8 cellular contexts compared by ENCODE assay signal in the genomic region with DNA sequence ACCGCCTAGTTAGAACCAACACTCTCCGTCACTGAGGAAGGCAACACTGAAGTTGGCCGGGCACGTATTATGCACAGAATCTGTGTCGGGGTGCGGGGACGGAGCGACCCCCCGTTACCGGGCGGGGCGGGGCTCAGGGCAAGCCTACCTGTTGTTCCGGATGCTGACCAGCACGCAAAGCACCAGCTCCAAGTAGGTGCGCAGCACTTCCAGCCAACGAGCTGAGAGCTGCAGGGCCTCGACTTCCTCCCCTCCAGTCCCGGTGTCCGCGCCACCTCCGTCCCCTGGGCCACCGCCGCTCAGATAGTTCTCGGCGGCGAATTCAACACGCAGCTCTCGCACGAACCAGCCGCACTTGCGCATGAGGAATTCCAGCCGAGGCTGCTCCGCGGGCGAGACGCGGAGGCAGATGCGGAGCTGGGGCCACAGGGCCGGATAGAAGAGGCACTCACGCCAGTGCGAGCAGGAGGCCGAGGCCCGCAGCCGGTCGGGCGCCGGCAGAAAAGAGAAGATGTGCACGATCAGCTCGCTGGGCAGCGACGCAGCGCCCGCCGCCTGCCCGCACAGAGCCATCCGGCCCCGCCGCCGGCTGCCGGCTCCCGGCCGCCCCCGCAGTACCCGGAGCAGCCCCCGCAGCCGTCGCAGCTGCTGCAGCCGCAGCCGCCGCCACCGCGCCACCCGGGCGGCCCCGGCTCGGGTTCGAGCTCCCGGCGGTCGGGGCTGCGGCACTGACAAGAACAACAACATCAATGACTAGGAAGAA. TPM values are rescaled to one million over a fixed set of nuclear protein-coding genes. Genes with fewer than 3 reads are reported as not detected.
A peak's percentile ranks its signal among the peaks of the same experiment; 100 is the strongest.
DNase-seq lines count a peak whose midpoint lies in the region; ATAC-seq, FAIRE-seq and TF ChIP-seq lines count a peak whose summit lies in the region.

No MANE protein-coding gene starts in this region.

- TF ChIP-seq EP300 in GM12878 (IDR thresholded peaks at IDR 0.05; ENCODE audit: borderline replicate concordance in 1 of 2, control insufficient read depth in 1 of 2, low read depth in 2 of 2, low read length in 2 of 2) = no peak

- H3K36me3 Mint-ChIP-seq in CD4-positive, alpha-beta memory T cell = peaks cover 0 to 20% of the 10 kb centered on the region in 2 donors
- peaks cover 3% of the 10 kb centered on the region for H3K36me3 Mint-ChIP-seq in T-cell

- no peaks in the 10 kb centered on the region for H3K27me3 ChIP-seq in CD4-positive, alpha-beta memory T cell (ENCODE audit: insufficient read depth, low read length)
- H3K27me3 ChIP-seq in GM12878 (replicated peaks in 1 of 2; ENCODE audit: control insufficient read depth in 2 of 2, insufficient read depth in 2 of 2, low read length in 1 of 2) = no peaks in the 10 kb centered on the region
- no peaks in the 10 kb centered on the region for H3K27me3 ChIP-seq in spleen (replicated peaks in 1 of 7)

- H3K9me3 ChIP-seq in CD4-positive, alpha-beta memory T cell (ENCODE audit: control insufficient read depth in 1 of 2, low read length in 2 of 2) = no peaks in the 10 kb centered on the region
- H3K9me3 ChIP-seq in GM12878 (replicated peaks; ENCODE audit: control insufficient read depth, insufficient read depth, low read length) (no peaks in the 10 kb centered on the region), iPS-18c (ENCODE audit: control insufficient read depth, insufficient read depth, low read length) (no peaks in the 10 kb centered on the region), spleen (no peaks in the 10 kb centered on the region)

- H4K20me1 ChIP-seq in GM12878 (ENCODE audit: control insufficient read depth, insufficient read depth) = no peaks in the 10 kb centered on the region

- in situ Hi-C loops in GM12878 (cut with MboI) = no loop called here

- peaks cover 38 to 62% (median 44%) of the 10 kb centered on the region in 4 donors for H3K4me1 Mint-ChIP-seq in CD4-positive, alpha-beta memory T cell
- H3K4me1 Mint-ChIP-seq in T-cell = peaks cover 50 to 53% (median 51%) of the 10 kb centered on the region in 3 donors

- intact Hi-C loops in CD4-positive, alpha-beta memory T cell (cut with micrococcal nuclease) = loop anchor here (1.0 to 10.0 kb wide), 7 partner anchors 164 to 1357 kb away; partner anchors contain the start of genes GEMIN2, PNN, SEC23A and TRAPPC6B
- intact Hi-C loops in GM12878 (cut with micrococcal nuclease; ENCODE audit: unreplicated experiment) = loop anchor here (2.0 kb wide), 5 partner anchors 37 to 325 kb away; partner anchors contain the start of gene PNN
- intact Hi-C loops in spleen (cut with DNase I; ENCODE audit: low total_unique reads) = loop anchor here (5.0 to 10.0 kb wide), 2 partner anchors 254 to 327 kb away; partner anchors contain the start of genes PNN and SEC23A

- H3K27ac ChIP-seq in CD4-positive, alpha-beta memory T cell (ENCODE audit: low read depth, low read length) = peak overlapping the region; percentile 91
- peak overlapping the region; percentile 99 for H3K27ac ChIP-seq in GM12878 (ENCODE audit: control insufficient read depth, insufficient read depth)
- H3K27ac ChIP-seq in spleen = peak overlapping the region; percentile 97 to 100 (median 99)

- CTCF ChIA-PET in CD4-positive, alpha-beta memory T cell (lab: Charles Lee; ENCODE audit: partially characterized antibody) = interaction anchor here (1.0 to 1.3 kb wide), 5 partner anchors 48 to 329 kb away, joined by 3 to 4 read pairs (median 3); partner anchors contain the start of genes SEC23A and TRAPPC6B
- CTCF ChIA-PET in T-cell (lab: Charles Lee) (no interaction called here), GM12878 (lab: Yijun Ruan, JAX) (interaction anchor here (0.6 to 7.8 kb wide), 11 partner anchors 7 to 327 kb away, joined by 3 to 84 read pairs (median 8); no protein-coding TSS in a partner anchor)

- POLR2A ChIA-PET in CD4-positive, alpha-beta memory T cell (lab: Charles Lee; ENCODE audit: partially characterized antibody) = interaction anchor here (0.6 to 4.5 kb wide), 36 partner anchors 9 to 415 kb away, joined by 3 to 81 read pairs (median 5); partner anchors contain the start of genes GEMIN2, PNN, SEC23A and TRAPPC6B
- POLR2A ChIA-PET in T-cell (lab: Charles Lee) = interaction anchor here (0.5 to 2.0 kb wide), 13 partner anchors 10 to 1354 kb away, joined by 3 to 11 read pairs (median 4); partner anchors contain the start of genes TRAPPC6B (in 2 of the 2), GEMIN2 (in 1 of the 2) and PNN (in 1 of the 2)
- POLR2A ChIA-PET in GM12878 (lab: Charles Lee) = interaction anchor here (0.6 to 9.1 kb wide), 11 partner anchors 15 to 329 kb away, joined by 3 to 159 read pairs (median 5); partner anchors contain the start of genes GEMIN2, PNN and SEC23A

- RAD21 ChIA-PET in GM12878 (lab: Charles Lee; ENCODE audit: unreplicated experiment) = interaction anchor here (0.7 to 9.4 kb wide), 14 partner anchors 9 to 328 kb away, joined by 3 to 159 read pairs (median 4); partner anchors contain the start of genes SEC23A and TRAPPC6B

- H3K79me2 ChIP-seq in GM12878 (ENCODE audit: control insufficient read depth, insufficient read depth, low read length) = peaks cover 52% of the 10 kb centered on the region

- peak overlapping the region; percentile 88 to 94 for H3K4me3 ChIP-seq in CD4-positive, alpha-beta memory T cell (ENCODE audit: low read length in 2 of 2)
- peak overlapping the region; percentile 91 for H3K4me3 ChIP-seq in GM12878
- H3K4me3 ChIP-seq in iPS-18c (ENCODE audit: insufficient read depth, low read depth, low read length) = peak overlapping the region; percentile 58
- H3K4me3 ChIP-seq in spleen = peak overlapping the region; percentile 59 to 97 (median 87)

- TF ChIP-seq CTCF in GM12878 (IDR thresholded peaks at IDR 0.05 in 2 of 3, conservative IDR thresholded peaks at IDR 0.05 in 1 of 3; ENCODE audit: control insufficient read depth in 2 of 3, extremely low read depth in 1 of 3, insufficient read depth in 1 of 3, low read depth in 3 of 3, low read length in 3 of 3) = no peak
- TF ChIP-seq CTCF in spleen (IDR thresholded peaks at IDR 0.05 in 8 of 11, conservative IDR thresholded peaks at IDR 0.05 in 3 of 11) = no peak

- WGBS in GM12878 (ENCODE audit: insufficient coverage, insufficient replicate concordance, low lambda C conversion rate, missing lambda C conversion rate) = under 1% methylated on average over 81 of the region's 81 CpGs
- WGBS in spleen, 5 donors = 0 to 1% (median 0%) methylated on average over 20 to 81 of the region's 81 CpGs

- no peaks in the 10 kb centered on the region for H3K9me3 Mint-ChIP-seq in CD4-positive, alpha-beta memory T cell
- no peaks in the 10 kb centered on the region for H3K9me3 Mint-ChIP-seq in T-cell

- H3K4me1 ChIP-seq in CD4-positive, alpha-beta memory T cell (ENCODE audit: insufficient read depth, low read length) = peaks cover 53% of the 10 kb centered on the region
- H3K4me1 ChIP-seq in GM12878 (ENCODE audit: control insufficient read depth, insufficient read depth, low read length) (peaks cover 13% of the 10 kb centered on the region), spleen (peaks cover 28 to 58% (median 51%) of the 10 kb centered on the region in 6 donors)

- ATAC-seq in HG03432 (IDR thresholded peaks at IDR 0.05; ENCODE audit: unreplicated experiment) = peak; percentile 19
- peak; percentile 17 to 31 (median 25) for ATAC-seq in T-cell (replicated peaks in 1 of 4)
- ATAC-seq in GM12878 = peak; percentile 16

- TF ChIP-seq POLR2A in GM19193 (IDR thresholded peaks at IDR 0.05; ENCODE audit: extremely low read depth, insufficient read depth, insufficient read length) = peak; percentile 80
- peak; percentile 62 for TF ChIP-seq POLR2A in GM12878 (IDR thresholded peaks at IDR 0.05; ENCODE audit: low read depth, low read length)
- TF ChIP-seq POLR2A in spleen (IDR thresholded peaks at IDR 0.05) = no peak

- no peaks in the 10 kb centered on the region for H3K36me3 ChIP-seq in CD4-positive, alpha-beta memory T cell (ENCODE audit: insufficient read depth, low read length)
- H3K36me3 ChIP-seq in GM12878 (ENCODE audit: control insufficient read depth in 2 of 2, insufficient read depth in 2 of 2, low read length in 1 of 2) (no peaks in the 10 kb centered on the region), spleen (no peaks in the 10 kb centered on the region)

- BruUV-seq in GM12878 (replicated peaks; lab: Mats Ljungman, UMichigan) = no TSS peak

- TF ChIP-seq RAD21 in GM12878 (IDR thresholded peaks at IDR 0.05; ENCODE audit: insufficient read depth, low read depth, low read length) = no peak

- peak; percentile 43 to 65 (median 52) for DNase-seq in CD4-positive, alpha-beta memory T cell
- DNase-seq in T-cell (peak; percentile 4 to 55 (median 31)), GM12878 (ENCODE audit: low read depth, low spot score) (no peak), spleen (peak; percentile 94), NCI-H1694 treated with DMSO at 0.1 percent for 48 hours (lab: John Stamatoyannopoulos, UW) (no peak)

- SMC1A ChIA-PET in GM12878 (lab: Charles Lee; ENCODE audit: uncharacterized antibody, unreplicated experiment) = interaction anchor here (0.6 to 8.1 kb wide), 7 partner anchors 14 to 637 kb away, joined by 3 to 182 read pairs (median 16); partner anchors contain the start of gene GEMIN2

- H3K4me2 ChIP-seq in GM12878 (ENCODE audit: control insufficient read depth, insufficient read depth) = peak overlapping the region; percentile 78

- peaks cover 0 to 2% of the 10 kb centered on the region in 2 donors for H3K27me3 Mint-ChIP-seq in CD4-positive, alpha-beta memory T cell
- H3K27me3 Mint-ChIP-seq in T-cell = no peaks in the 10 kb centered on the region

- FAIRE-seq in GM12878 (lab: Jason Lieb, UNC) = no peak

- H3K9ac ChIP-seq in GM12878 (ENCODE audit: control insufficient read depth, insufficient read depth, low read length) = peak overlapping the region; percentile 94

- peak overlapping the region; percentile 100 for H3K27ac Mint-ChIP-seq in CD4-positive, alpha-beta memory T cell
- peak overlapping the region; percentile 100 for H3K27ac Mint-ChIP-seq in T-cell

- peak overlapping the region; percentile 100 for H2AFZ ChIP-seq in GM12878 (ENCODE audit: control insufficient read depth, low read depth, low read length)

- peak overlapping the region; percentile 99 to 100 (median 100) for H3K4me3 Mint-ChIP-seq in CD4-positive, alpha-beta memory T cell
- H3K4me3 Mint-ChIP-seq in T-cell = peak overlapping the region; percentile 98 to 100 (median 99)

RNA-seq across cellular contexts. Expression of gene FBXO33, which starts 0.6 kb away (rescaled TPM):
- total RNA-seq in CD4-positive, alpha-beta memory T cell = 10 to 100 TPM; 18.0 to 21.5 TPM
- polyA plus RNA-seq in CD4-positive, alpha-beta memory T cell = 10 to 100 TPM; 15.0 to 19.4 TPM
- total RNA-seq in T-cell = 10 to 100 TPM; 22.5 to 64.0 (median 28.4) TPM
- total RNA-seq in GM12878 (2013; cell fraction: nucleolus; rRNA removed) = 26.3 and 26.4 TPM in 2 replicates
- 24.4 and 27.5 TPM in 2 replicates for total RNA-seq in GM12878 (2014; rRNA removed)
- 20.1 and 21.5 TPM in 2 replicates for total RNA-seq in GM12878 (2014; rRNA removed; fragmentation: Illumina TruSeq; extraction: Trizol)
- 20.8 and 21.1 TPM in 2 replicates for total RNA-seq in GM12878 (2021)
- polyA plus RNA-seq in GM12878 (2011; ENCODE audit: low read depth) = 9.1 TPM
- polyA plus RNA-seq in GM12878 (2011; rRNA removed) = 56.9 and 74.1 TPM in 2 replicates
- polyA plus RNA-seq in GM12878 (2011; cell fraction: cytosol; rRNA removed) = 24.8 and 25.1 TPM in 2 replicates
- polyA plus RNA-seq in GM12878 (2011; cell fraction: nucleus; rRNA removed) = 31.8 and 40.7 TPM in 2 replicates
- polyA plus RNA-seq in GM12878 (2012) = 12.3 and 14.8 TPM in 2 replicates
- 18.5 and 22.2 TPM in 2 replicates for polyA plus RNA-seq in GM12878 (2014; fragmentation: Illumina TruSeq; extraction: Trizol)
- polyA plus RNA-seq in GM12878 (2014; fragmentation: Nextera tagmentation; extraction: Ambion mirVana) = 10 to 100 TPM in 1 of 2 experiments, 1 to 10 TPM in 1; 5.8 to 13.5 TPM
- polyA plus RNA-seq in GM12878 (2014; rRNA removed) = 16.7 and 19.1 TPM in 2 replicates
- polyA plus RNA-seq in GM12878 (2016; fragmentation: Nextera tagmentation; extraction: Ambion mirVana) = 10 to 100 TPM in 1 of 2 experiments, 1 to 10 TPM in 1; 4.7 to 21.8 TPM
- 35.7 and 37.6 TPM in 2 replicates for polyA minus RNA-seq in GM12878 (2011; rRNA and poly(A)+ RNA removed)
- polyA minus RNA-seq in GM12878 (2011; cell fraction: cytosol; rRNA and poly(A)+ RNA removed) = 13.1 and 14.7 TPM in 2 replicates
- polyA minus RNA-seq in GM12878 (2011; cell fraction: nucleus; rRNA and poly(A)+ RNA removed) = 32.2 and 45.7 TPM in 2 replicates
- 10 to 100 TPM; 11.2 to 24.1 (median 16.2) TPM for total RNA-seq in spleen
- polyA plus RNA-seq in spleen = 1 to 10 TPM; 6.0 to 7.0 (median 6.9) TPM

Comparison
In these comparisons a context has a peak if more than half of its experiments do, and no peak if none do; other contexts are left out.
1. DNase-seq: peak in CD4-positive, alpha-beta memory T cell (5 of 5), T-cell (34 of 34) and spleen (single experiment); none in GM12878 (single experiment) and NCI-H1694 treated with DMSO at 0.1 percent for 48 hours (single experiment).
2. POLR2A ChIP-seq: peak in GM19193 (single experiment) and GM12878 (single experiment); none in spleen (0 of 3).
3. CTCF ChIA-PET loops: an anchor here in CD4-positive, alpha-beta memory T cell (1.0 to 1.3 kb wide) and GM12878 (0.6 to 7.8 kb wide); none called in T-cell.
4. Peak in every context shown above with its lines, with median percentiles within 50 percentile points of each other: H3K27ac ChIP-seq, H3K4me3 ChIP-seq and ATAC-seq.